Comparison of ENCODE assay signal across 8 cellular contexts in genomic region chr11:76152086-76152658, GRCh38. TPM values are rescaled to one million over a fixed set of nuclear protein-coding genes. Genes with fewer than 3 reads are reported as not detected.
DNase-seq lines count a peak whose midpoint lies in the region; ATAC-seq, FAIRE-seq and TF ChIP-seq lines count a peak whose summit lies in the region.

No MANE protein-coding gene starts in this region.

- H3K36me3 Mint-ChIP-seq in WTC11 = no peaks in the 10 kb centered on the region

- H3K4me1 Mint-ChIP-seq in WTC11 = peaks cover 13% of the 10 kb centered on the region

- no peaks in the 10 kb centered on the region for H3K36me3 ChIP-seq in kidney (ENCODE audit: control insufficient read depth in 1 of 2, insufficient read depth in 2 of 2, low read length in 2 of 2)

- POLR2A ChIA-PET in WTC11 (lab: Charles Lee) = interaction anchor here (0.9 kb wide), 1 partner anchor 255 kb away, joined by 3 read pairs; no protein-coding TSS in a partner anchor

- ATAC-seq in GM21526 (IDR thresholded peaks at IDR 0.05; ENCODE audit: low FRiP score, unreplicated experiment) = peak; percentile 74
- ATAC-seq in WTC11 = peak; percentile 91

- FAIRE-seq in kidney (lab: Jason Lieb, UNC) = no peak

- H3K27ac ChIP-seq in caudate nucleus (ENCODE audit: low read depth, low read length) (no peak overlapping the region), kidney (ENCODE audit: low read depth in 2 of 2, low read length in 2 of 2) (no peak overlapping the region)

- TF ChIP-seq RAD21 in Ishikawa (IDR thresholded peaks at IDR 0.05; ENCODE audit: low read depth) = peak; percentile 95

- no peak overlapping the region for H3K27ac Mint-ChIP-seq in WTC11

- intact Hi-C loops in kidney (cut with DNase I) = loop anchor here (5.0 kb wide), 1 partner anchor 255 kb away; no protein-coding TSS in a partner anchor

- TF ChIP-seq EP300 in Ishikawa (IDR thresholded peaks at IDR 0.05; ENCODE audit: borderline replicate concordance) = no peak

- H3K9me3 Mint-ChIP-seq in WTC11 = no peaks in the 10 kb centered on the region

- DNase-seq in COLO668 (lab: John Stamatoyannopoulos, UW; ENCODE audit: unreplicated experiment) (peak; percentile 58), WTC11 (ENCODE audit: low spot score) (peak; percentile 90), caudate nucleus (lab: John Stamatoyannopoulos, UW) (peak in 56 of 61 donors; percentile 14 to 80 (median 62)), kidney (peak; percentile 94), NCI-H524 treated with DMSO at 0.1 percent for 48 hours (lab: John Stamatoyannopoulos, UW) (no peak)
- DNase-seq in stimulated activated CD4-positive, alpha-beta T cell treated with anti-CD3 and anti-CD28 coated beads, Interleukin-15, amount 100 ng/mL, for 48 hours (ENCODE audit: low read depth in 2 of 2) = peak; percentile 86 to 89

- H3K27me3 Mint-ChIP-seq in WTC11 (ENCODE audit: low read depth) = peaks cover 22% of the 10 kb centered on the region

- peaks cover 0 to 3% of the 10 kb centered on the region in 2 donors for H3K4me1 ChIP-seq in kidney (ENCODE audit: control insufficient read depth in 1 of 2, insufficient read depth in 1 of 2, low read depth in 1 of 2, low read length in 2 of 2)

- peak overlapping the region; percentile 70 for H3K4me3 Mint-ChIP-seq in WTC11

- CTCF ChIA-PET in WTC11 (lab: Charles Lee) = interaction anchor here (0.7 to 2.7 kb wide), 98 partner anchors 8 to 598 kb away, joined by 3 to 106 read pairs (median 4); partner anchors contain the start of gene WNT11

- TF ChIP-seq CTCF in WTC11 (IDR thresholded peaks at IDR 0.05) (peak; percentile 92), kidney (IDR thresholded peaks at IDR 0.05; ENCODE audit: borderline replicate concordance, extremely low read depth, insufficient read depth) (peak; percentile 98)

- H3K9me3 ChIP-seq in kidney (ENCODE audit: control insufficient read depth in 1 of 2, low read length in 2 of 2) = no peaks in the 10 kb centered on the region

- peak overlapping the region in 1 of 2 donors; percentile 36 for H3K9ac ChIP-seq in kidney (ENCODE audit: low read length in 2 of 2)

- H3K4me3 ChIP-seq in kidney (ENCODE audit: low read length in 2 of 2) = peak overlapping the region in 1 of 2 donors; percentile 50

TF ChIP-seq in Ishikawa, 13 proteins besides CTCF, POLR2A, EP300 and RAD21:
- TF ChIP-seq USF1 (IDR thresholded peaks at IDR 0.05) (no peak), CREB1 (IDR thresholded peaks at IDR 0.05; ENCODE audit: low read depth) (no peak), YY1 (IDR thresholded peaks at IDR 0.05; ENCODE audit: low read depth) (peak; percentile 77), FOXM1 (IDR thresholded peaks at IDR 0.05; ENCODE audit: borderline replicate concordance, low read depth) (no peak), TAF1 (IDR thresholded peaks at IDR 0.05; ENCODE audit: low read depth) (no peak), ZBTB7A (IDR thresholded peaks at IDR 0.05; ENCODE audit: low read depth) (no peak), EGR1 (IDR thresholded peaks at IDR 0.05) (no peak), NFIC (IDR thresholded peaks at IDR 0.05) (no peak), MAX (IDR thresholded peaks at IDR 0.05) (peak; percentile 86), TEAD4 (IDR thresholded peaks at IDR 0.05) (no peak), CEBPB (IDR thresholded peaks at IDR 0.05) (no peak), REST (IDR thresholded peaks at IDR 0.05; ENCODE audit: low read depth) (no peak), TCF12 (IDR thresholded peaks at IDR 0.05; ENCODE audit: low read depth) (no peak)

TF ChIP-seq in WTC11, 78 proteins besides CTCF, POLR2A, EP300 and RAD21 (continues in another document):
- peak; percentile 57; the same call in 1 of the 2 replicates for TF ChIP-seq FOXP1 (CRISPR knock-in tag; IDR thresholded peaks at IDR 0.05; ENCODE audit: borderline replicate concordance)
- no peak for TF ChIP-seq CREB1 (CRISPR knock-in tag; IDR thresholded peaks at IDR 0.05)
- no peak for TF ChIP-seq TCF7 (CRISPR knock-in tag; IDR thresholded peaks at IDR 0.05; ENCODE audit: low read depth)
- TF ChIP-seq NFE2L1 (CRISPR knock-in tag; IDR thresholded peaks at IDR 0.05) = peak; percentile 79; the same call in 1 of the 2 replicates
- TF ChIP-seq E2F1 (CRISPR knock-in tag; IDR thresholded peaks at IDR 0.05) = no peak
- TF ChIP-seq ARID4B (CRISPR knock-in tag; IDR thresholded peaks at IDR 0.05; ENCODE audit: borderline replicate concordance) = no peak; the same call in 1 of the 2 replicates
- TF ChIP-seq FOXK1 (CRISPR knock-in tag; IDR thresholded peaks at IDR 0.05) = no peak
- TF ChIP-seq IRF1 (CRISPR knock-in tag; IDR thresholded peaks at IDR 0.05) = 0 out of 2 replicates have a peak, but pooled peaks have one; percentile 25
- TF ChIP-seq NR1H2 (CRISPR knock-in tag; IDR thresholded peaks at IDR 0.05) = no peak
- no peak for TF ChIP-seq MXD4 (CRISPR knock-in tag; IDR thresholded peaks at IDR 0.05; ENCODE audit: borderline replicate concordance)
- peak; percentile 81 for TF ChIP-seq ETV6 (CRISPR knock-in tag; IDR thresholded peaks at IDR 0.05)
- peak; percentile 92 for TF ChIP-seq E2F5 (CRISPR knock-in tag; IDR thresholded peaks at IDR 0.05)
- peak; percentile 64; the same call in 1 of the 2 replicates for TF ChIP-seq FOXP4 (CRISPR knock-in tag; IDR thresholded peaks at IDR 0.05)
- TF ChIP-seq TEAD1 (CRISPR knock-in tag; IDR thresholded peaks at IDR 0.05) = 0 out of 2 replicates have a peak, but pooled peaks have one; percentile 42

RNA-seq across cellular contexts. Expression of gene WNT11, which starts 54.1 kb away (rescaled TPM):
- total RNA-seq in WTC11 (2021) (0.32 to 0.89 TPM (median 0.79 TPM) in 3 replicates), kidney (2.2 TPM)
- polyA plus RNA-seq in kidney (ENCODE audit: insufficient read depth, low read depth, low replicate concordance) = 0.80 TPM
